In genomic region chr7:142519077-142519789, GRCh38 we compare ENCODE assay signal across 16 cellular contexts.
DNase-seq lines count a peak whose midpoint lies in the region; ATAC-seq and TF ChIP-seq lines count a peak whose summit lies in the region.
"Had no signal": no experiment of that assay in that cellular context is flagged by ENCODE, and none has a peak within 500 bp of the region (broad histone marks: within the 10 kb centered on the region; RNA-seq: fewer than 3 reads in every experiment).

No MANE protein-coding gene starts in this region.

- H3K27me3 Mint-ChIP-seq in T-cell, result peaks cover 0 to 3% of the 10 kb centered on the region in 2 donors

- peak overlapping the region; percentile 0 to 58 (median 35) for H3K4me3 Mint-ChIP-seq in T-cell
- H3K4me3 Mint-ChIP-seq: neural crest cell had no signal

- no peaks in the 10 kb centered on the region for H3K27me3 ChIP-seq in spleen (replicated peaks in 1 of 7)
- H3K27me3 ChIP-seq: right lobe of liver had no signal

- TF ChIP-seq CTCF in epithelial cell of esophagus (IDR thresholded peaks at IDR 0.05; ENCODE audit: insufficient read depth, low read depth, low read length, missing control alignments) (peak; percentile 10), spleen (IDR thresholded peaks at IDR 0.05 in 8 of 11, conservative IDR thresholded peaks at IDR 0.05 in 3 of 11) (no peak)

- DNase-seq in Ammon's horn (ENCODE audit: low spot score) (peak; percentile 43), GF-D8 (lab: John Stamatoyannopoulos, UW) (peak; percentile 20), T-cell (no peak), epithelial cell of esophagus (ENCODE audit: low read depth) (no peak), NCI-H128 (lab: John Stamatoyannopoulos, UW; ENCODE audit: unreplicated experiment) (no peak), C1 segment of cervical spinal cord (lab: John Stamatoyannopoulos, UW) (no peak), spleen (no peak), DMS53 treated with DMSO at 0.1 percent for 48 hours (lab: John Stamatoyannopoulos, UW; ENCODE audit: unreplicated experiment) (no peak)
- DNase-seq: activated T-cell treated with anti-CD3 and anti-CD28 coated beads, Interleukin-2, amount 50 U/mL, for 4 hours; NCI-H187; NCI-H774; right lobe of liver had no signal

- peaks cover 29 to 41% (median 35%) of the 10 kb centered on the region in 3 donors for H3K4me1 Mint-ChIP-seq in T-cell
- H3K4me1 Mint-ChIP-seq: neural crest cell had no signal

- H3K36me3 Mint-ChIP-seq in T-cell, result no peaks in the 10 kb centered on the region

- CTCF ChIA-PET in T-cell (lab: Charles Lee), result interaction anchor here (1.6 to 2.9 kb wide), 2 partner anchors 10 to 56 kb away, joined by 3 to 9 read pairs; no protein-coding TSS in a partner anchor

- ATAC-seq in T-cell (replicated peaks in 1 of 4), result no peak
- ATAC-seq: activated T-cell treated with anti-CD3 and anti-CD28 coated beads, Interleukin-2, amount 50 U/mL, for 4 hours; HepG2; right lobe of liver; Right ventricle myocardium inferior had no signal

- H3K9me3 ChIP-seq in spleen, result no peaks in the 10 kb centered on the region
- H3K9me3 ChIP-seq: right lobe of liver had no signal

- TF ChIP-seq POLR2A in spleen (IDR thresholded peaks at IDR 0.05), result no peak

- WGBS in spleen, 5 donors, result 69 to 75% (median 73%) methylated on average over 3 of the region's 3 CpGs

- H3K27ac ChIP-seq in spleen, result no peak overlapping the region
- H3K27ac ChIP-seq: right lobe of liver, VCaP had no signal

- no peak overlapping the region for H3K4me3 ChIP-seq in epithelial cell of esophagus (ENCODE audit: low read length)
- no peak overlapping the region for H3K4me3 ChIP-seq in spleen
- H3K4me3 ChIP-seq: right lobe of liver had no signal

- intact Hi-C loops in spleen (cut with DNase I; ENCODE audit: low total_unique reads), result no loop called here

- no peaks in the 10 kb centered on the region for H3K36me3 ChIP-seq in spleen
- H3K36me3 ChIP-seq: right lobe of liver had no signal

- no peaks in the 10 kb centered on the region for H3K9me3 Mint-ChIP-seq in T-cell
- H3K9me3 Mint-ChIP-seq: activated T-cell treated with anti-CD3 and anti-CD28 coated beads, Interleukin-2, amount 50 U/mL, for 4 hours; neural crest cell had no signal

- POLR2A ChIA-PET in T-cell (lab: Charles Lee), result interaction anchor here in 1 of 2 donors (0.7 kb wide), 1 partner anchor 300 kb away, joined by 3 read pairs; no protein-coding TSS in a partner anchor

- H3K27ac Mint-ChIP-seq in T-cell, result peak overlapping the region; percentile 81 to 94

- peaks cover 0 to 8% (median 3%) of the 10 kb centered on the region in 6 donors for H3K4me1 ChIP-seq in spleen
- H3K4me1 ChIP-seq: right lobe of liver had no signal

Comparison
In these comparisons a context has a peak if more than half of its experiments do, and no peak if none do; other contexts are left out.
1. DNase-seq: peak in Ammon's horn (single experiment) and GF-D8 (single experiment); none in T-cell (0 of 34), epithelial cell of esophagus (single experiment), NCI-H128 (single experiment), C1 segment of cervical spinal cord (0 of 14), spleen (single experiment) and DMS53 treated with DMSO at 0.1 percent for 48 hours (single experiment).